ENCODE assay signal across 18 cellular contexts in genomic region chr1:20875198-20875973, GRCh38.
"Had no signal": no experiment of that assay in that cellular context is flagged by ENCODE, and none has a peak within 500 bp of the region (broad histone marks: within the 10 kb centered on the region; RNA-seq: fewer than 3 reads in every experiment).

No MANE protein-coding gene starts in this region.

- DNase-seq: activated CD4-positive, alpha-beta T cell treated with anti-CD3 and anti-CD28 coated beads, Interleukin-2, amount 10 ng/mL, durations not matched to agents 24 days and 14 days; activated CD8-positive, alpha-beta memory T cell treated with anti-CD3 and anti-CD28 coated beads, Interleukin-2, amount 50 U/mL, for 4 hours; activated effector memory CD4-positive, alpha-beta T cell treated with Interleukin-2 at 50 U/mL for 16 hours; activated naive CD4-positive, alpha-beta T cell treated with anti-CD3 and anti-CD28 coated beads, Interleukin-2, amount 50 U/mL, for 16 hours; activated T-cell treated with anti-CD3 and anti-CD28 coated beads, Interleukin-2, amount 50 U/mL, for 4 hours; adrenal gland; dermis blood vessel endothelial cell; effector memory CD4-positive, alpha-beta T cell; foreskin fibroblast; lower lobe of right lung; naive B cell; sigmoid colon; stimulated activated CD4-positive, alpha-beta T cell treated with anti-CD3 and anti-CD28 coated beads, Interleukin-4, amount 100 ng/mL, for 4 hours; stimulated activated naive CD4-positive, alpha-beta T cell; T-cell; T1000 had no signal

- H3K9me3 Mint-ChIP-seq: activated CD4-positive, alpha-beta T cell treated with anti-CD3 and anti-CD28 coated beads, Interleukin-2, amount 10 ng/mL, durations not matched to agents 24 days and 14 days; activated T-cell treated with anti-CD3 and anti-CD28 coated beads, Interleukin-2, amount 50 U/mL, for 4 hours; naive B cell; T-cell had no signal

- H3K27ac Mint-ChIP-seq: activated CD4-positive, alpha-beta T cell treated with anti-CD3 and anti-CD28 coated beads, Interleukin-2, amount 10 ng/mL, durations not matched to agents 24 days and 14 days; naive B cell; T-cell had no signal

- H3K9me3 ChIP-seq: adrenal gland, breast epithelium, lower lobe of right lung, sigmoid colon had no signal

- H3K27me3 Mint-ChIP-seq: activated CD4-positive, alpha-beta T cell treated with anti-CD3 and anti-CD28 coated beads, Interleukin-2, amount 10 ng/mL, durations not matched to agents 24 days and 14 days; naive B cell; T-cell had no signal

- H3K4me3 ChIP-seq: adrenal gland, breast epithelium, lower lobe of right lung, sigmoid colon had no signal

- H3K36me3 ChIP-seq: breast epithelium had no signal

- ATAC-seq: activated T-cell treated with anti-CD3 and anti-CD28 coated beads, Interleukin-2, amount 50 U/mL, for 4 hours; lower lobe of right lung; SK-N-SH treated with all-trans-retinoic acid at 6 μM for 48 hours; T-cell had no signal

- H3K27ac ChIP-seq: adrenal gland, breast epithelium, lower lobe of right lung, sigmoid colon had no signal

- H3K27me3 ChIP-seq: adrenal gland, breast epithelium, sigmoid colon had no signal

- H3K4me1 ChIP-seq: adrenal gland, breast epithelium, lower lobe of right lung, sigmoid colon had no signal

- H3K4me3 Mint-ChIP-seq: activated CD4-positive, alpha-beta T cell treated with anti-CD3 and anti-CD28 coated beads, Interleukin-2, amount 10 ng/mL, durations not matched to agents 24 days and 14 days; activated T-cell treated with anti-CD3 and anti-CD28 coated beads, Interleukin-2, amount 50 U/mL, for 4 hours; T-cell had no signal
